In the genomic region with DNA sequence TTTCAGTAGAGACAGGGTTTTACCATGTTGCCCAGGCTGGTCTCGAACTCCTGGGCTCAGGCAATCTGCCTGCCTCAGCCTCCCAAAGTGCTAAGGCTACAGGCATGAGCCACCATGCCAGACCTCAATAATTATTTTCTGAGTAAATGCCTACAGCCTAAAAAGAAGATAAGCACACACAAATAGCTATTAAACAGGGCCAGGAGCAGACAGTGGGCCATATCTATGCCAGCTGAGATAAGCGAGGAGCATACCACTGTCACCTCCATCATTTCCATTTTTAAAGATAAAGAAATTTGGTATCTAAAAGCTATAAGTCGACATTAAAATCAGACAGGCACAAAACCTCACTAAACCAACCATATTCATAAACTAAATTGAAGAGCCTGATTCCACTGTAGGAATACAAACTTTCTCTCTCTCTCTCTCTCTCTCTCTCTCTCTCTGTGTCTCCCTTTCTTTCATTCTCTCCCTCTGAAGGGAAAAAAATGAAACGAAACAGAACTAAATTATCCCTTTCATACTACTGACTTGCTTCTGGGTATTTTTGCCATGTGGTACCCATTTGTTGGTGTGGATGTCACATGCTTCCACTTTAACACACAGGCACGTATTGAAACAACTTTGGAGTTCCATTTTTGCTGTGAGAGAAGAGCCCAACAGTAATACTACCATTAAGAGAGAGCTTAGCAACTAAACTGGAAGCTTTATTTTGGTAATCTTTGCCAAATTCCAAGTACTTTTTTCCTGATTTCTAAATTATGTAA, we compare ENCODE assay signal across 19 cellular contexts. TPM values are rescaled to one million over a fixed set of nuclear protein-coding genes. Genes with fewer than 3 reads are reported as not detected.
DNase-seq lines count a peak whose midpoint lies in the region; ATAC-seq, FAIRE-seq and TF ChIP-seq lines count a peak whose summit lies in the region.
"Had no signal": no experiment of that assay in that cellular context is flagged by ENCODE, and none has a peak within 500 bp of the region (broad histone marks: within the 10 kb centered on the region; RNA-seq: fewer than 3 reads in every experiment).

No MANE protein-coding gene starts in this region.

- no peak overlapping the region for H2AFZ ChIP-seq in HepG2 (ENCODE audit: low read length)

- intact Hi-C loops in HepG2 (cut with micrococcal nuclease; ENCODE audit: unreplicated experiment), result loop anchor here (1.0 kb wide), 1 partner anchor 27 kb away; no protein-coding TSS in a partner anchor
- intact Hi-C loops in right lobe of liver (cut with DNase I), result no loop called here

- H3K79me2 ChIP-seq in HepG2 (ENCODE audit: insufficient read depth, low read length), result no peaks in the 10 kb centered on the region

- no peak for TF ChIP-seq RAD21 in HepG2 (CRISPR knock-in tag; IDR thresholded peaks at IDR 0.05)

- H3K36me3 ChIP-seq in HepG2 (replicated peaks in 1 of 2; ENCODE audit: control insufficient read depth in 1 of 2, insufficient read depth in 2 of 2, low read length in 2 of 2) (peaks cover 3 to 42% of the 10 kb centered on the region in 2 experiments; a peak in 4 of 5 replicates), right lobe of liver (no peaks in the 10 kb centered on the region)

- H3K9me3 ChIP-seq in HepG2 (ENCODE audit: low read length) (no peaks in the 10 kb centered on the region), right lobe of liver (no peaks in the 10 kb centered on the region)

- ATAC-seq in HepG2 (no peak), right lobe of liver (no peak), SK-N-SH treated with all-trans-retinoic acid at 6 μM for 48 hours (no peak; the same call in 2 of the 3 replicates), HG02798 (IDR thresholded peaks at IDR 0.05; ENCODE audit: poor library complexity, unreplicated experiment) (no peak)
- ATAC-seq: PC-3 had no signal

- POLR2A ChIA-PET in HepG2 (lab: Yijun Ruan, JAX), result no interaction called here

- H3K4me2 ChIP-seq in HepG2 (ENCODE audit: low read depth, low read length), result no peak overlapping the region
- H3K4me2 ChIP-seq: KMS-11 had no signal

- H3K27ac ChIP-seq in HepG2 (ENCODE audit: extremely low read length, insufficient read depth, low read length), result no peak overlapping the region
- no peak overlapping the region for H3K27ac ChIP-seq in right lobe of liver
- H3K27ac ChIP-seq: KMS-11 had no signal

- TF ChIP-seq CTCF in HepG2 (CRISPR knock-in tag; IDR thresholded peaks at IDR 0.05) (no peak), right lobe of liver (IDR thresholded peaks at IDR 0.05) (no peak)

- no TSS peak for BruUV-seq in HepG2 (replicated peaks; lab: Mats Ljungman, UMichigan)

- H3K9ac ChIP-seq in HepG2 (ENCODE audit: insufficient read depth, low read depth, low read length), result no peak overlapping the region
- H3K9ac ChIP-seq: KMS-11 had no signal

- no peaks in the 10 kb centered on the region for H4K20me1 ChIP-seq in HepG2 (ENCODE audit: insufficient read depth, low read length)

- WGBS in HepG2 (ENCODE audit: low lambda C conversion rate), result 94% methylated on average over 5 of the region's 5 CpGs
- 93% methylated on average over 5 of the region's 5 CpGs for WGBS in right lobe of liver (ENCODE audit: insufficient coverage, low coverage, low lambda C conversion rate, missing lambda C conversion rate)

- no peaks in the 10 kb centered on the region for H3K4me1 ChIP-seq in HepG2 (ENCODE audit: insufficient read depth, low read length)
- H3K4me1 ChIP-seq in right lobe of liver, result no peaks in the 10 kb centered on the region

- TF ChIP-seq EP300 in HepG2 (IDR thresholded peaks at IDR 0.05; ENCODE audit: low read depth in 2 of 2, low read length in 2 of 2), result no peak
- no peak for TF ChIP-seq EP300 in HepG2 (CRISPR knock-in tag; IDR thresholded peaks at IDR 0.05; ENCODE audit: borderline replicate concordance)

- H3K4me3 ChIP-seq in HepG2 (replicated peaks in 1 of 3; ENCODE audit: insufficient read depth in 1 of 3, low read depth in 2 of 3, low read length in 3 of 3) (no peak overlapping the region), right lobe of liver (no peak overlapping the region)

- in situ Hi-C loops in HepG2 (cut with HindIII; ENCODE audit: extremely low pct_ligation_motif_present, low pct_unique_long_range_greater_than_20kb), result no loop called here

- CTCF ChIA-PET in HepG2 (lab: Yijun Ruan, JAX; ENCODE audit: low intra/inter-chr PET ratio, low total read pairs), result no interaction called here

- FAIRE-seq in HepG2 (lab: Jason Lieb, UNC), result no peak
- FAIRE-seq: D721Med, H1 had no signal

- no peaks in the 10 kb centered on the region for H3K27me3 ChIP-seq in HepG2 (ENCODE audit: control insufficient read depth in 1 of 2, insufficient read depth in 2 of 2, low read length in 2 of 2)
- H3K27me3 ChIP-seq in right lobe of liver, result no peaks in the 10 kb centered on the region

- TF ChIP-seq POLR2A in HepG2 (IDR thresholded peaks at IDR 0.05; ENCODE audit: insufficient read depth in 1 of 2, low read depth in 2 of 2, low read length in 2 of 2), result no peak
- no peak for TF ChIP-seq POLR2A in right lobe of liver (IDR thresholded peaks at IDR 0.05)

- DNase-seq in HepG2 (ENCODE audit: low spot score) (no peak), right lobe of liver (no peak), foreskin melanocyte (peak; percentile 98), 8988T (no peak), SKM-1 treated with dmso at 0.1 percent for 144 hours (lab: John Stamatoyannopoulos, UW; ENCODE audit: unreplicated experiment) (no peak)
- no peak for DNase-seq in effector CD8-positive, alpha-beta T cell (lab: John Stamatoyannopoulos, UW)
- DNase-seq: C1 segment of cervical spinal cord; CD8-positive, alpha-beta memory T cell; NCI-H1417 treated with DMSO at 0.1 percent for 48 hours; NCI-H187 treated with DMSO at 0.1 percent for 48 hours; NCI-H2227 treated with DMSO at 0.1 percent for 48 hours; NCI-H524; NCI-H82; PC-3 had no signal

TF ChIP-seq in HepG2, 621 proteins besides CTCF, POLR2A, EP300 and RAD21:
- TF ChIP-seq MIER2 (CRISPR knock-in tag; IDR thresholded peaks at IDR 0.05) (no peak), ZFYVE20 (CRISPR knock-in tag; IDR thresholded peaks at IDR 0.05; ENCODE audit: borderline replicate concordance, low read depth) (no peak)
- TF ChIP-seq, protein P1, sequence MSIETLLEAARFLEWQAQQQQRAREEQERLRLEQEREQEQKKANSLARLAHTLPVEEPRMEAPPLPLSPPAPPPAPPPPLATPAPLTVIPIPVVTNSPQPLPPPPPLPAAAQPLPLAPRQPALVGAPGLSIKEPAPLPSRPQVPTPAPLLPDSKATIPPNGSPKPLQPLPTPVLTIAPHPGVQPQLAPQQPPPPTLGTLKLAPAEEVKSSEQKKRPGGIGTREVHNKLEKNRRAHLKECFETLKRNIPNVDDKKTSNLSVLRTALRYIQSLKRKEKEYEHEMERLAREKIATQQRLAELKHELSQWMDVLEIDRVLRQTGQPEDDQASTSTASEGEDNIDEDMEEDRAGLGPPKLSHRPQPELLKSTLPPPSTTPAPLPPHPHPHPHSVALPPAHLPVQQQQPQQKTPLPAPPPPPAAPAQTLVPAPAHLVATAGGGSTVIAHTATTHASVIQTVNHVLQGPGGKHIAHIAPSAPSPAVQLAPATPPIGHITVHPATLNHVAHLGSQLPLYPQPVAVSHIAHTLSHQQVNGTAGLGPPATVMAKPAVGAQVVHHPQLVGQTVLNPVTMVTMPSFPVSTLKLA (IDR thresholded peaks at IDR 0.05), result peak; percentile 56; the same call in 1 of the 2 replicates

TF ChIP-seq in SK-N-SH treated with all-trans-retinoic acid at 6 μM for 48 hours, 23 proteins besides CTCF, POLR2A, EP300 and RAD21 (continues in another document):
- TF ChIP-seq TCF4 (CRISPR knock-in tag; IDR thresholded peaks at IDR 0.05; ENCODE audit: borderline replicate concordance), result 0 out of 2 replicates have a peak, but pooled peaks have one; percentile 34
- TF ChIP-seq, protein P2, sequence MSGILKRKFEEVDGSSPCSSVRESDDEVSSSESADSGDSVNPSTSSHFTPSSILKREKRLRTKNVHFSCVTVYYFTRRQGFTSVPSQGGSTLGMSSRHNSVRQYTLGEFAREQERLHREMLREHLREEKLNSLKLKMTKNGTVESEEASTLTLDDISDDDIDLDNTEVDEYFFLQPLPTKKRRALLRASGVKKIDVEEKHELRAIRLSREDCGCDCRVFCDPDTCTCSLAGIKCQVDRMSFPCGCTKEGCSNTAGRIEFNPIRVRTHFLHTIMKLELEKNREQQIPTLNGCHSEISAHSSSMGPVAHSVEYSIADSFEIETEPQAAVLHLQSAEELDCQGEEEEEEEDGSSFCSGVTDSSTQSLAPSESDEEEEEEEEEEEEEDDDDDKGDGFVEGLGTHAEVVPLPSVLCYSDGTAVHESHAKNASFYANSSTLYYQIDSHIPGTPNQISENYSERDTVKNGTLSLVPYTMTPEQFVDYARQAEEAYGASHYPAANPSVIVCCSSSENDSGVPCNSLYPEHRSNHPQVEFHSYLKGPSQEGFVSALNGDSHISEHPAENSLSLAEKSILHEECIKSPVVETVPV (CRISPR knock-in tag; IDR thresholded peaks at IDR 0.05), result no peak

RNA-seq across cellular contexts. Expression of gene FARSB, which starts 51.0 kb away (rescaled TPM):
- total RNA-seq in HepG2 (2016; rRNA removed; fragmentation: Illumina TruSeq; extraction: Trizol), result 45.9 and 68.1 TPM in 2 replicates
- total RNA-seq in HepG2 (2016; cell fraction: cytosol; rRNA removed; fragmentation: Illumina TruSeq; extraction: Trizol; ENCODE audit: low read depth), result 17.9 and 20.0 TPM in 2 replicates
- 46.3 and 67.7 TPM in 2 replicates for total RNA-seq in HepG2 (2016; cell fraction: insoluble cytoplasmic fraction; rRNA removed; fragmentation: Illumina TruSeq; extraction: Trizol)
- 26.9 and 31.4 TPM in 2 replicates for total RNA-seq in HepG2 (2016; cell fraction: membrane; rRNA removed; fragmentation: Illumina TruSeq; extraction: Trizol)
- total RNA-seq in HepG2 (2016; cell fraction: nucleus; rRNA removed; fragmentation: Illumina TruSeq; extraction: Trizol), result 36.7 and 38.1 TPM in 2 replicates
- 19.2 and 23.3 TPM in 2 replicates for polyA plus RNA-seq in HepG2 (2011; rRNA removed)
- 12.4 and 17.3 TPM in 2 replicates for polyA plus RNA-seq in HepG2 (2011; cell fraction: cytosol; rRNA removed)
- polyA plus RNA-seq in HepG2 (2011; cell fraction: nucleus; rRNA removed), result 7.7 and 8.8 TPM in 2 replicates
- 28.5 and 35.1 TPM in 2 replicates for polyA plus RNA-seq in HepG2 (2012)
- polyA plus RNA-seq in HepG2 (2016; cell fraction: cytosol; fragmentation: Illumina TruSeq; extraction: Trizol; ENCODE audit: low read depth), result 14.9 and 15.4 TPM in 2 replicates
- 84.0 and 86.1 TPM in 2 replicates for polyA plus RNA-seq in HepG2 (2016; cell fraction: insoluble cytoplasmic fraction; fragmentation: Illumina TruSeq; extraction: Trizol; ENCODE audit: low read depth)
- polyA plus RNA-seq in HepG2 (2016; cell fraction: membrane; fragmentation: Illumina TruSeq; extraction: Trizol; ENCODE audit: low read depth), result 22.7 and 26.5 TPM in 2 replicates
- polyA plus RNA-seq in HepG2 (2016; cell fraction: nucleus; fragmentation: Illumina TruSeq; extraction: Trizol; ENCODE audit: insufficient read depth, low read depth), result 31.2 and 31.9 TPM in 2 replicates
- 11.7 and 18.0 TPM in 2 replicates for polyA minus RNA-seq in HepG2 (2011; rRNA and poly(A)+ RNA removed; ENCODE audit: low replicate concordance)
- 13.3 and 13.4 TPM in 2 replicates for polyA minus RNA-seq in HepG2 (2011; cell fraction: cytosol; rRNA and poly(A)+ RNA removed)
- polyA minus RNA-seq in HepG2 (2011; cell fraction: nucleus; rRNA and poly(A)+ RNA removed), result 27.8 and 32.3 TPM in 2 replicates
- 10 to 100 TPM in 2 of 6 experiments, 1 to 10 TPM in 4; 6.2 to 14.2 (median 9.0) TPM for total RNA-seq in right lobe of liver
